11 cellular contexts compared by ENCODE assay signal in genomic region chr1:6770727-6771567, GRCh38. TPM values are rescaled to one million over a fixed set of nuclear protein-coding genes. Genes with fewer than 3 reads are reported as not detected.
DNase-seq lines count a peak whose midpoint lies in the region; ATAC-seq and TF ChIP-seq lines count a peak whose summit lies in the region.
"Had no signal": no experiment of that assay in that cellular context is flagged by ENCODE, and none has a peak within 500 bp of the region (broad histone marks: within the 10 kb centered on the region; RNA-seq: fewer than 3 reads in every experiment).

No MANE protein-coding gene starts in this region.

- no peaks in the 10 kb centered on the region for H3K27me3 ChIP-seq in OCI-LY3 (ENCODE audit: low read depth, low read length)
- H3K27me3 ChIP-seq in esophagus muscularis mucosa, result no peaks in the 10 kb centered on the region
- H3K27me3 ChIP-seq in lower lobe of right lung (ENCODE audit: low read depth), result peaks cover 15% of the 10 kb centered on the region
- H3K27me3 ChIP-seq: ovary had no signal

- no peak for TF ChIP-seq CTCF in OCI-LY3 (IDR thresholded peaks at IDR 0.05; ENCODE audit: low read depth, low read length)
- TF ChIP-seq CTCF in esophagus muscularis mucosa (IDR thresholded peaks at IDR 0.05), result no peak
- TF ChIP-seq CTCF in osteocyte (IDR thresholded peaks at IDR 0.05), result no peak
- no peak for TF ChIP-seq CTCF in omental fat pad (IDR thresholded peaks at IDR 0.05)
- no peak for TF ChIP-seq CTCF in endothelial cell (IDR thresholded peaks at IDR 0.05; ENCODE audit: unreplicated experiment)
- no peak for TF ChIP-seq CTCF in lower lobe of right lung (IDR thresholded peaks at IDR 0.05)

- H3K4me3 Mint-ChIP-seq in osteocyte (ENCODE audit: unreplicated experiment), result peak overlapping the region; percentile 20
- H3K4me3 Mint-ChIP-seq in endothelial cell (ENCODE audit: unreplicated experiment), result no peak overlapping the region
- H3K4me3 Mint-ChIP-seq: activated CD4-positive, alpha-beta memory T cell treated with anti-CD3 and anti-CD28 coated beads for 36 hours had no signal

- WGBS in esophagus muscularis mucosa, result 21% methylated on average over 10 of the region's 16 CpGs

- no peak for TF ChIP-seq POLR2A in esophagus muscularis mucosa (IDR thresholded peaks at IDR 0.05; ENCODE audit: low read depth)

- H3K27ac Mint-ChIP-seq in osteocyte (ENCODE audit: unreplicated experiment), result no peak overlapping the region
- no peak overlapping the region for H3K27ac Mint-ChIP-seq in endothelial cell (ENCODE audit: unreplicated experiment)
- H3K27ac Mint-ChIP-seq: activated CD4-positive, alpha-beta memory T cell treated with anti-CD3 and anti-CD28 coated beads for 36 hours had no signal

- peak overlapping the region; percentile 20; the same call in 1 of the 2 replicates for H3K4me2 ChIP-seq in OCI-LY3 (ENCODE audit: low read length)

- H3K4me3 ChIP-seq in OCI-LY3 (ENCODE audit: low read length) (no peak overlapping the region), esophagus muscularis mucosa (peak overlapping the region in 1 of 4 donors; percentile 5), lower lobe of right lung (no peak overlapping the region)
- H3K4me3 ChIP-seq: ovary had no signal

- H3K9me3 Mint-ChIP-seq in osteocyte (ENCODE audit: unreplicated experiment) (no peaks in the 10 kb centered on the region), endothelial cell (ENCODE audit: unreplicated experiment) (no peaks in the 10 kb centered on the region)
- H3K9me3 Mint-ChIP-seq: activated CD4-positive, alpha-beta memory T cell treated with anti-CD3 and anti-CD28 coated beads for 36 hours had no signal

- no peaks in the 10 kb centered on the region for H4K20me1 ChIP-seq in OCI-LY3 (ENCODE audit: insufficient read depth, low read length)

- DNase-seq in EL (peak; percentile 87), esophagus muscularis mucosa (ENCODE audit: extremely low spot score) (no peak), osteocyte (ENCODE audit: extremely low spot score, unreplicated experiment) (no peak), omental fat pad (ENCODE audit: low spot score) (no peak), NCI-H146 treated with DMSO at 0.1 percent for 48 hours (lab: John Stamatoyannopoulos, UW; ENCODE audit: unreplicated experiment) (no peak), endothelial cell (ENCODE audit: low spot score) (no peak), lower lobe of right lung (no peak)
- DNase-seq: activated CD4-positive, alpha-beta memory T cell treated with anti-CD3 and anti-CD28 coated beads for 36 hours; Calu3; ovary had no signal

- no peaks in the 10 kb centered on the region for H3K79me2 ChIP-seq in OCI-LY3 (ENCODE audit: low read length)

- H3K4me1 Mint-ChIP-seq in osteocyte (ENCODE audit: unreplicated experiment) (peaks cover 20% of the 10 kb centered on the region), endothelial cell (ENCODE audit: unreplicated experiment) (no peaks in the 10 kb centered on the region)

- no peak overlapping the region for H2AFZ ChIP-seq in OCI-LY3 (ENCODE audit: low read depth, low read length)

- peaks cover 2% of the 10 kb centered on the region for H3K27me3 Mint-ChIP-seq in osteocyte (ENCODE audit: unreplicated experiment)
- peaks cover 3% of the 10 kb centered on the region for H3K27me3 Mint-ChIP-seq in endothelial cell (ENCODE audit: unreplicated experiment)

- ATAC-seq in omental fat pad (ENCODE audit: low FRiP score), result no peak
- ATAC-seq in lower lobe of right lung, result no peak

- H3K4me1 ChIP-seq in OCI-LY3 (ENCODE audit: low read length) (no peaks in the 10 kb centered on the region), esophagus muscularis mucosa (peaks cover 6 to 20% (median 14%) of the 10 kb centered on the region in 4 donors), lower lobe of right lung (no peaks in the 10 kb centered on the region)

- H3K27ac ChIP-seq in OCI-LY3 (ENCODE audit: low read length) (no peak overlapping the region), esophagus muscularis mucosa (replicated peaks in 1 of 4) (peak overlapping the region in 3 of 4 donors; percentile 42 to 63 (median 51)), lower lobe of right lung (no peak overlapping the region)
- H3K27ac ChIP-seq: ovary had no signal

- no peak overlapping the region for H3K9ac ChIP-seq in OCI-LY3 (ENCODE audit: low read length)

- H3K36me3 ChIP-seq in OCI-LY3 (replicated peaks; ENCODE audit: low read depth, low read length) (no peaks in the 10 kb centered on the region), esophagus muscularis mucosa (no peaks in the 10 kb centered on the region), lower lobe of right lung (no peaks in the 10 kb centered on the region)
- H3K36me3 ChIP-seq: ovary had no signal

- intact Hi-C loops in esophagus muscularis mucosa (cut with DNase I), result no loop called here
- intact Hi-C loops in lower lobe of right lung (cut with DNase I), result no loop called here

- no peak for TF ChIP-seq EP300 in esophagus muscularis mucosa (IDR thresholded peaks at IDR 0.05)

- H3K9me3 ChIP-seq in OCI-LY3 (ENCODE audit: insufficient read depth, low read length) (no peaks in the 10 kb centered on the region), esophagus muscularis mucosa (no peaks in the 10 kb centered on the region), lower lobe of right lung (no peaks in the 10 kb centered on the region)
- H3K9me3 ChIP-seq: ovary had no signal

- no peaks in the 10 kb centered on the region for H3K36me3 Mint-ChIP-seq in osteocyte (ENCODE audit: unreplicated experiment)
- no peaks in the 10 kb centered on the region for H3K36me3 Mint-ChIP-seq in endothelial cell (ENCODE audit: low read depth, unreplicated experiment)
- H3K36me3 Mint-ChIP-seq: activated CD4-positive, alpha-beta memory T cell treated with anti-CD3 and anti-CD28 coated beads for 36 hours had no signal

RNA-seq across cellular contexts. Expression of gene CAMTA1, which starts 14.3 kb away (rescaled TPM):
- total RNA-seq in esophagus muscularis mucosa (100 to 1,000 TPM; 109 to 226 (median 139) TPM), osteocyte (68.1 and 81.6 TPM in 2 replicates), omental fat pad (10 to 100 TPM; 45.3 to 68.9 (median 62.0) TPM), endothelial cell (ENCODE audit: unreplicated experiment) (87.3 TPM), lower lobe of right lung (47.9 TPM)

Comparison
In these comparisons a context has a peak if more than half of its experiments do, and no peak if none do; other contexts are left out.
1. H3K27ac ChIP-seq: peak in esophagus muscularis mucosa (3 of 4); none in OCI-LY3 (single experiment) and lower lobe of right lung (single experiment).